16 cellular contexts compared by ENCODE assay signal in genomic region chr3:196093271-196094111, GRCh38. TPM values are rescaled to one million over a fixed set of nuclear protein-coding genes. Genes with fewer than 3 reads are reported as not detected.
DNase-seq lines count a peak whose midpoint lies in the region; ATAC-seq, FAIRE-seq and TF ChIP-seq lines count a peak whose summit lies in the region.
"Had no signal": no experiment of that assay in that cellular context is flagged by ENCODE, and none has a peak within 500 bp of the region (broad histone marks: within the 10 kb centered on the region; RNA-seq: fewer than 3 reads in every experiment).

No MANE protein-coding gene starts in this region.

- H3K27me3 ChIP-seq in pancreas: no peaks in the 10 kb centered on the region
- H3K27me3 ChIP-seq: stomach had no signal

- no peaks in the 10 kb centered on the region for H3K9me3 ChIP-seq in pancreas
- H3K9me3 ChIP-seq: stomach had no signal

- intact Hi-C loops in pancreas (cut with DNase I): no loop called here

- peak in 3 of 4 donors; percentile 27 to 60 (median 40) for ATAC-seq in pancreas
- no peak for ATAC-seq in GM18498 (IDR thresholded peaks at IDR 0.05; ENCODE audit: unreplicated experiment)

- no peak for TF ChIP-seq POLR2A in erythroblast (IDR thresholded peaks at IDR 0.05; ENCODE audit: low read length)

- no peak for FAIRE-seq in pancreas (lab: Jason Lieb, UNC)
- FAIRE-seq: astrocyte, G401.6 had no signal

- peak; percentile 37 for DNase-seq in GM10248 (ENCODE audit: extremely low spot score)
- peak; percentile 27 for DNase-seq in NCI-H446 treated with DMSO at 0.1 percent for 48 hours (lab: John Stamatoyannopoulos, UW)
- DNase-seq in erythroblast (lab: John Stamatoyannopoulos, UW): peak; percentile 64 to 65
- DNase-seq in pancreas: no peak
- no peak for DNase-seq in SW 1271 (lab: John Stamatoyannopoulos, UW)
- DNase-seq in NCI-H748 treated with DMSO at 0.1 percent for 48 hours (lab: John Stamatoyannopoulos, UW): no peak
- no peak for DNase-seq in activated gamma-delta T cell treated with Interleukin-2 at 50 U/mL for 16 hours
- DNase-seq: activated CD4-positive, alpha-beta T cell treated with anti-CD3 and anti-CD28 coated beads for 4 hours; CD4-positive, alpha-beta T cell; effector CD8-positive, alpha-beta T cell; naive B cell; NCI-H2029; stomach had no signal

- POLR2A ChIA-PET in GM10248 (lab: Yijun Ruan, JAX): no interaction called here

- no peaks in the 10 kb centered on the region for H3K4me1 ChIP-seq in pancreas

- no peak overlapping the region for H3K4me3 ChIP-seq in pancreas
- H3K4me3 ChIP-seq: stomach had no signal

- no peak overlapping the region for H3K27ac ChIP-seq in pancreas

- no peaks in the 10 kb centered on the region for H3K36me3 ChIP-seq in pancreas
- H3K36me3 ChIP-seq: stomach had no signal

- TF ChIP-seq CTCF in GM10248 (IDR thresholded peaks at IDR 0.05; ENCODE audit: control extremely low read depth, extremely low read depth, low read depth, missing control alignments) (no peak), pancreas (IDR thresholded peaks at IDR 0.05) (no peak)

- CTCF ChIA-PET in GM10248 (lab: Yijun Ruan, JAX): interaction anchor here (0.9 to 5.2 kb wide), 6 partner anchors 9 to 25 kb away, joined by 3 to 23 read pairs (median 8); no protein-coding TSS in a partner anchor

- 70 to 72% methylated on average over 8 of the region's 8 CpGs for WGBS in pancreas, 2 donors

RNA-seq across cellular contexts. Expression of gene TFRC, which starts 11.6 kb away (rescaled TPM):
- total RNA-seq in pancreas: 10 to 100 TPM; 18.7 to 45.6 (median 31.2) TPM
- polyA plus RNA-seq in pancreas: 10 to 100 TPM in 1 of 2 donors, 1 to 10 TPM in 1; 7.8 to 20.9 TPM

Comparison
In these comparisons a context has a peak if more than half of its experiments do, and no peak if none do; other contexts are left out.
1. DNase-seq: peak in GM10248 (single experiment), NCI-H446 treated with DMSO at 0.1 percent for 48 hours (single experiment) and erythroblast (2 of 2); none in pancreas (0 of 6), SW 1271 (0 of 2), NCI-H748 treated with DMSO at 0.1 percent for 48 hours (single experiment) and activated gamma-delta T cell treated with Interleukin-2 at 50 U/mL for 16 hours (single experiment).